ENCODE assay signal across 16 cellular contexts in the genomic region with DNA sequence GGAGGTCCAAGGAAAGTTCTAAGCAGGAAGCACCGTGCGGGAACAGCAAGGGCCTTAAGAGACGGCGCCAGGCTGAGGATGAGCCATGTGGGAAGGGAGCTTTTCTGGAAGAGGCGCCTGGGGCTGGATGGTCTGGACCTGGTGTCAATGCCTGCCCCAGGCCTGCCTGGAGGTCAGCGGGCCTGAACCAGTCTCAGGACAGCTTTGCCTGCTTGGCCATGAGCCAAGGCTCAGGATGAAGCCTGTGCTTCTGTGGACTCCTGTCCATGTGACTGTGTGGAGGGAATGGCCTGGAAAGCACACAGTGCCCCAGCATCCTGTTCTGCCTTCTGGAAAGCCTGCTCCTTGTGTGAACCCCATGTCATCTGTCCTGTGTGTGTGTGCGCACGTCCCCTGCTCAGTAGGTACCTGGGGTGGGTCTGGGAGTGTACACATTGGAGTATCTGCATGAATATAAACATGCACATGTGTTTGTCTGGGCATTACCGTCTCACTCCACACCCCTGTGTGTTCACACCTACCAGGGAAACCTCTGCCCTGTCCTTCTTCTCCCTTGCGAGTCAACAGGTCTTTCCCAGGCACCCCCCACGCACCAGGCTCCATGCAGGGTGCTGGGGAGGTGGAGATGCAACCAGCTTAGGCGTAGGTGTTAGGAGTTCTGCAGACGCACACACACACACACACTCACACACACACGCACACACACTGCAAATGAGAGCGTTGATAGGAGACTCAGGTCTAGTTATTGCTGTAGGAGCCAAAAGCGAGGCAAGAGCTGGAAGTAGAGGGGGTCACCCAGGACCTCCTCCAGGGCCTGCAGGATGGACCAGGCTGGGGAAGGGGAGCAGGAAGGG. TPM values are rescaled to one million over a fixed set of nuclear protein-coding genes. Genes with fewer than 3 reads are reported as not detected.
DNase-seq lines count a peak whose midpoint lies in the region; ATAC-seq and TF ChIP-seq lines count a peak whose summit lies in the region.
"Had no signal": no experiment of that assay in that cellular context is flagged by ENCODE, and none has a peak within 500 bp of the region (broad histone marks: within the 10 kb centered on the region; RNA-seq: fewer than 3 reads in every experiment).

No MANE protein-coding gene starts in this region.

- TF ChIP-seq CTCF in MCF 10A (IDR thresholded peaks at IDR 0.05; ENCODE audit: unreplicated experiment): no peak

- no peak overlapping the region for H3K27ac Mint-ChIP-seq in MCF 10A (ENCODE audit: low read depth, unreplicated experiment)
- H3K27ac Mint-ChIP-seq: activated naive CD8-positive, alpha-beta T cell; natural killer cell treated with Interleukin-12 subunit alpha and Interleukin-12 subunit beta and Interleukin-15 and Interleukin-18, amount 100 ng/mL, for 72 hours; stimulated activated naive CD8-positive, alpha-beta T cell treated with anti-CD3 and anti-CD28 coated beads, Interleukin-15, Interleukin-2, amounts not matched to agents 100 ng/mL and 50 ng/mL, for 24 hours had no signal

- H3K4me1 Mint-ChIP-seq in MCF 10A (ENCODE audit: insufficient read depth, unreplicated experiment): peaks cover 6% of the 10 kb centered on the region
- H3K4me1 Mint-ChIP-seq: central memory CD8-positive, alpha-beta T cell had no signal

- no TSS peak for BruUV-seq in MCF 10A (replicated peaks; lab: Mats Ljungman, UMichigan)

- ATAC-seq in left lobe of liver: peak; percentile 94
- ATAC-seq: left lung had no signal

- H3K9me3 Mint-ChIP-seq in MCF 10A (ENCODE audit: unreplicated experiment): no peaks in the 10 kb centered on the region
- H3K9me3 Mint-ChIP-seq: central memory CD8-positive, alpha-beta T cell; natural killer cell treated with Interleukin-12 subunit alpha and Interleukin-12 subunit beta and Interleukin-15 and Interleukin-18, amount 100 ng/mL, for 72 hours; stimulated activated naive CD8-positive, alpha-beta T cell treated with anti-CD3 and anti-CD28 coated beads, Interleukin-15, Interleukin-2, amounts not matched to agents 100 ng/mL and 50 ng/mL, for 24 hours had no signal

- no peaks in the 10 kb centered on the region for H3K36me3 Mint-ChIP-seq in MCF 10A (ENCODE audit: insufficient read depth, unreplicated experiment)
- H3K36me3 Mint-ChIP-seq: activated naive CD8-positive, alpha-beta T cell; natural killer cell treated with Interleukin-12 subunit alpha and Interleukin-12 subunit beta and Interleukin-15 and Interleukin-18, amount 100 ng/mL, for 72 hours had no signal

- no peaks in the 10 kb centered on the region for H3K27me3 Mint-ChIP-seq in MCF 10A (ENCODE audit: insufficient read depth, unreplicated experiment)

- CTCF ChIA-PET in MCF 10A (lab: Yijun Ruan, JAX): interaction anchor here (0.7 to 1.8 kb wide), 3 partner anchors 18 to 276 kb away, joined by 3 to 6 read pairs (median 5); no protein-coding TSS in a partner anchor

- no peak overlapping the region for H3K4me3 Mint-ChIP-seq in MCF 10A (ENCODE audit: unreplicated experiment)
- H3K4me3 Mint-ChIP-seq: activated naive CD8-positive, alpha-beta T cell; central memory CD8-positive, alpha-beta T cell; natural killer cell treated with Interleukin-12 subunit alpha and Interleukin-12 subunit beta and Interleukin-15 and Interleukin-18, amount 100 ng/mL, for 72 hours; stimulated activated naive CD8-positive, alpha-beta T cell treated with anti-CD3 and anti-CD28 coated beads, Interleukin-15, Interleukin-2, amounts not matched to agents 100 ng/mL and 50 ng/mL, for 24 hours had no signal

- intact Hi-C loops in MCF 10A (cut with micrococcal nuclease): no loop called here

- peak; percentile 14 for DNase-seq in HT-29 (ENCODE audit: low spot score)
- peak; percentile 83 for DNase-seq in cerebellum (ENCODE audit: low spot score)
- peak; percentile 91 for DNase-seq in left lobe of liver (ENCODE audit: low spot score)
- peak; percentile 9 for DNase-seq in retina
- DNase-seq in activated naive CD4-positive, alpha-beta T cell (lab: John Stamatoyannopoulos, UW): no peak
- no peak for DNase-seq in activated gamma-delta T cell treated with Interleukin-2 at 50 U/mL for 16 hours
- DNase-seq in MCF 10A (ENCODE audit: unreplicated experiment): no peak
- no peak for DNase-seq in DMS153 (lab: John Stamatoyannopoulos, UW)
- DNase-seq: activated CD4-positive, alpha-beta T cell treated with anti-CD3 and anti-CD28 coated beads for 4 hours; left lung; NCI-H2081 had no signal

- POLR2A ChIA-PET in MCF 10A (lab: Yijun Ruan, JAX): no interaction called here

RNA-seq across cellular contexts. Expression of a gene that starts 24.8 kb away (rescaled TPM):
- 47.4 and 58.1 TPM in 2 replicates for total RNA-seq in HT-29 (2014; rRNA removed; shearing (Covaris generic))
- total RNA-seq in cerebellum (17.1 TPM), left lobe of liver (27.3 TPM), MCF 10A (2022) (15.5 and 17.0 TPM in 2 replicates)
- total RNA-seq: T-helper 2 cell treated with Interferon-gamma antibody and Interleukin-4, amounts not matched to agents 100 ng/mL and 5 ng/mL, for 36 hours had no signal

Comparison
In these comparisons a context has a peak if more than half of its experiments do, and no peak if none do; other contexts are left out.
1. DNase-seq: peak in HT-29 (single experiment), cerebellum (single experiment), left lobe of liver (single experiment) and retina (single experiment); none in activated naive CD4-positive, alpha-beta T cell (0 of 4), activated gamma-delta T cell treated with Interleukin-2 at 50 U/mL for 16 hours (single experiment), MCF 10A (single experiment) and DMS153 (single experiment).